20 cellular contexts compared by ENCODE assay signal in genomic region chr12:19199322-19199721, GRCh38.
"Had no signal": no experiment of that assay in that cellular context is flagged by ENCODE, and none has a peak within 500 bp of the region (broad histone marks: within the 10 kb centered on the region; RNA-seq: fewer than 3 reads in every experiment).

No MANE protein-coding gene starts in this region.

- ATAC-seq: activated CD8-positive, alpha-beta T cell treated with anti-CD3 and anti-CD28 coated beads for 36 hours; activated T-cell treated with anti-CD3 and anti-CD28 coated beads, Interleukin-2, amount 50 U/mL, for 4 hours; activated T-helper 17 cell treated with anti-CD3 and anti-CD28 coated beads, Interleukin-2, amount 50 U/mL, for 72 hours; heart right ventricle; left lung; lower lobe of right lung; naive thymus-derived CD4-positive, alpha-beta T cell; psoas muscle had no signal

- H3K4me3 ChIP-seq: heart right ventricle, left lung, lower lobe of right lung, psoas muscle, spleen, tibial nerve had no signal

- H3K9ac ChIP-seq: parathyroid adenoma had no signal

- H3K27me3 ChIP-seq: heart right ventricle, left lung, spleen, tibial nerve had no signal

- H3K9me3 ChIP-seq: heart right ventricle, left lung, lower lobe of right lung, psoas muscle, spleen, tibial nerve had no signal

- H3K36me3 ChIP-seq: heart right ventricle, left lung, lower lobe of right lung, spleen, tibial nerve had no signal

- H2AFZ ChIP-seq: parathyroid adenoma had no signal

- DNase-seq: activated B cell treated with CpG ODN at 0.5 μM for 24 hours; activated CD4-positive, alpha-beta T cell treated with anti-CD3 and anti-CD28 coated beads, Interleukin-2, amount 50 U/mL, for 1 hour; activated CD8-positive, alpha-beta T cell treated with anti-CD3 and anti-CD28 coated beads for 36 hours; activated gamma-delta T cell treated with Interleukin-2 at 50 U/mL for 16 hours; activated naive CD4-positive, alpha-beta T cell treated with anti-CD3 and anti-CD28 coated beads, Interleukin-2, amount 50 U/mL, for 16 hours; activated T-cell treated with anti-CD3 and anti-CD28 coated beads, Interleukin-2, amount 50 U/mL, for 4 hours; amniotic stem cell; central memory CD4-positive, alpha-beta T cell; foreskin fibroblast; heart right ventricle; left lung; lower lobe of right lung; naive thymus-derived CD4-positive, alpha-beta T cell; nucleus accumbens; psoas muscle; spleen; stimulated activated naive CD4-positive, alpha-beta T cell had no signal

- H3K4me1 ChIP-seq: left lung, lower lobe of right lung, psoas muscle, spleen, tibial nerve had no signal

- H3K27ac ChIP-seq: left lung, lower lobe of right lung, parathyroid adenoma, psoas muscle, spleen, tibial nerve had no signal
